ENCODE assay signal across 8 cellular contexts in genomic region chr5:14870347-14871083, GRCh38.
DNase-seq lines count a peak whose midpoint lies in the region; ATAC-seq and TF ChIP-seq lines count a peak whose summit lies in the region.

No MANE protein-coding gene starts in this region.

- no peaks in the 10 kb centered on the region for H3K36me3 ChIP-seq in RWPE2 (ENCODE audit: low read depth)
- H3K36me3 ChIP-seq in iPS-20b (ENCODE audit: insufficient read depth, low read depth, low read length), result no peaks in the 10 kb centered on the region

- no peaks in the 10 kb centered on the region for H3K27me3 ChIP-seq in RWPE2 (ENCODE audit: insufficient read depth, poor library complexity, severe bottlenecking)
- H3K27me3 ChIP-seq in iPS-20b (ENCODE audit: insufficient read depth, low read length), result peaks cover 55% of the 10 kb centered on the region

- no peak for TF ChIP-seq CTCF in RWPE2 (IDR thresholded peaks at IDR 0.05; ENCODE audit: poor library complexity, severe bottlenecking)

- H3K4me1 ChIP-seq in RWPE2 (ENCODE audit: insufficient read depth, poor library complexity, severe bottlenecking), result peaks cover 12% of the 10 kb centered on the region
- peaks cover 2% of the 10 kb centered on the region; the same call in 1 of the 2 replicates for H3K4me1 ChIP-seq in iPS-20b (ENCODE audit: insufficient read depth, low read length)

- H3K9me3 ChIP-seq in RWPE2 (ENCODE audit: severe bottlenecking), result peaks cover 2% of the 10 kb centered on the region
- no peaks in the 10 kb centered on the region for H3K9me3 ChIP-seq in iPS-20b (ENCODE audit: insufficient read depth, low read depth, low read length)

- no peak overlapping the region for H3K27ac ChIP-seq in RWPE2 (ENCODE audit: poor library complexity, severe bottlenecking)
- H3K27ac ChIP-seq in angular gyrus (ENCODE audit: low read depth, low read length), result peak overlapping the region; percentile 80
- H3K27ac ChIP-seq in iPS-20b (ENCODE audit: low read length), result no peak overlapping the region

- peak overlapping the region; percentile 94 for H3K4me3 ChIP-seq in RWPE2 (ENCODE audit: severe bottlenecking)
- peak overlapping the region; percentile 74 for H3K4me3 ChIP-seq in iPS-20b (ENCODE audit: low read length)

- ATAC-seq in RWPE2 (ENCODE audit: low read depth), result no peak

- H3K9ac ChIP-seq in iPS-20b (ENCODE audit: low read depth, low read length), result no peak overlapping the region; the same call in 1 of the 2 replicates

- DNase-seq in SIG-M5 treated with dmso at 0.1 percent for 504 hours (lab: John Stamatoyannopoulos, UW; ENCODE audit: unreplicated experiment), result peak; percentile 44
- no peak for DNase-seq in SIG-M5 (lab: John Stamatoyannopoulos, UW)
- DNase-seq in RWPE2 (ENCODE audit: low spot score), result no peak
- DNase-seq in stimulated activated CD4-positive, alpha-beta T cell treated with anti-CD3 and anti-CD28 coated beads, Interleukin-12 subunit alpha, Interleukin-12 subunit beta, amount 100 ng/mL, for 4 hours, result peak; percentile 57
- no peak for DNase-seq in HPDE6-E6E7 (ENCODE audit: extremely low spot score)
- DNase-seq in iPS-NIHi11 (ENCODE audit: low spot score), result no peak

Comparison
In these comparisons a context has a peak if more than half of its experiments do, and no peak if none do; other contexts are left out.
1. DNase-seq: peak in SIG-M5 treated with dmso at 0.1 percent for 504 hours (single experiment) and stimulated activated CD4-positive, alpha-beta T cell treated with anti-CD3 and anti-CD28 coated beads, Interleukin-12 subunit alpha, Interleukin-12 subunit beta, amount 100 ng/mL, for 4 hours (single experiment); none in SIG-M5 (single experiment), RWPE2 (single experiment), HPDE6-E6E7 (single experiment) and iPS-NIHi11 (single experiment).